12 cellular contexts compared by ENCODE assay signal in genomic region chr15:101176625-101177024, GRCh38.
DNase-seq lines count a peak whose midpoint lies in the region; ATAC-seq, FAIRE-seq and TF ChIP-seq lines count a peak whose summit lies in the region.
"Had no signal": no experiment of that assay in that cellular context is flagged by ENCODE, and none has a peak within 500 bp of the region (broad histone marks: within the 10 kb centered on the region; RNA-seq: fewer than 3 reads in every experiment).

No MANE protein-coding gene starts in this region.

- no peak for TF ChIP-seq POLR2A in GM12878 (IDR thresholded peaks at IDR 0.05; ENCODE audit: low read depth, low read length)
- TF ChIP-seq POLR2A in suprapubic skin (IDR thresholded peaks at IDR 0.05): no peak

- no peak for FAIRE-seq in GM12878 (lab: Jason Lieb, UNC)
- FAIRE-seq: A204.1 had no signal

- 83% methylated on average over 5 of the region's 5 CpGs for WGBS in GM12878 (ENCODE audit: insufficient coverage, insufficient replicate concordance, low lambda C conversion rate, missing lambda C conversion rate)
- WGBS in suprapubic skin: 61% methylated on average over 5 of the region's 5 CpGs

- H3K36me3 ChIP-seq in GM12878 (ENCODE audit: control insufficient read depth in 2 of 2, insufficient read depth in 2 of 2, low read length in 1 of 2) (peaks cover 7 to 18% of the 10 kb centered on the region in 2 experiments), right atrium auricular region (peaks cover 28% of the 10 kb centered on the region), suprapubic skin (peaks cover 12% of the 10 kb centered on the region)

- H3K79me2 ChIP-seq in GM12878 (ENCODE audit: control insufficient read depth, insufficient read depth, low read length): peaks cover 3% of the 10 kb centered on the region; the same call in 1 of the 2 replicates

- no peaks in the 10 kb centered on the region for H4K20me1 ChIP-seq in GM12878 (ENCODE audit: control insufficient read depth, insufficient read depth)

- DNase-seq in activated CD4-positive, alpha-beta T cell treated with anti-CD3 and anti-CD28 coated beads, Interleukin-2, amount 10 ng/mL, durations not matched to agents 24 days and 14 days: no peak
- no peak for DNase-seq in activated CD4-positive, alpha-beta T cell treated with anti-CD3 and anti-CD28 coated beads, Interleukin-2, amount 50 U/mL, for 1 hour
- no peak for DNase-seq in GM12878 (ENCODE audit: low read depth, low spot score)
- no peak for DNase-seq in right atrium auricular region (ENCODE audit: low spot score)
- peak in 1 of 2 donors; percentile 49 for DNase-seq in suprapubic skin (ENCODE audit: low spot score in 2 of 2)
- no peak for DNase-seq in NCI-H2081 treated with DMSO at 0.1 percent for 48 hours (lab: John Stamatoyannopoulos, UW)
- DNase-seq: activated CD4-positive, alpha-beta T cell treated with anti-CD3 and anti-CD28 coated beads for 4 hours; NCI-H2029 treated with DMSO at 0.1 percent for 48 hours; SHP77 had no signal

- no peak for TF ChIP-seq EP300 in GM12878 (IDR thresholded peaks at IDR 0.05; ENCODE audit: borderline replicate concordance in 1 of 2, control insufficient read depth in 1 of 2, low read depth in 2 of 2, low read length in 2 of 2)
- no peak for TF ChIP-seq EP300 in suprapubic skin (IDR thresholded peaks at IDR 0.05)

- H3K9me3 ChIP-seq in GM12878 (replicated peaks; ENCODE audit: control insufficient read depth, insufficient read depth, low read length): no peaks in the 10 kb centered on the region; the same call in 2 of the 3 replicates
- no peaks in the 10 kb centered on the region for H3K9me3 ChIP-seq in right atrium auricular region
- H3K9me3 ChIP-seq in suprapubic skin: no peaks in the 10 kb centered on the region

- no peaks in the 10 kb centered on the region for H3K27me3 Mint-ChIP-seq in activated CD4-positive, alpha-beta T cell treated with anti-CD3 and anti-CD28 coated beads, Interleukin-2, amount 10 ng/mL, durations not matched to agents 24 days and 14 days

- no peak for ATAC-seq in GM12878
- no peak for ATAC-seq in GM18519 (IDR thresholded peaks at IDR 0.05; ENCODE audit: low FRiP score, unreplicated experiment)
- no peak for ATAC-seq in HG03442 (IDR thresholded peaks at IDR 0.05; ENCODE audit: unreplicated experiment)

- H3K27me3 ChIP-seq in GM12878 (replicated peaks in 1 of 2; ENCODE audit: control insufficient read depth in 2 of 2, insufficient read depth in 2 of 2, low read length in 1 of 2) (no peaks in the 10 kb centered on the region), right atrium auricular region (no peaks in the 10 kb centered on the region), suprapubic skin (no peaks in the 10 kb centered on the region)

- H3K27ac ChIP-seq in GM12878 (ENCODE audit: control insufficient read depth, insufficient read depth): no peak overlapping the region
- H3K27ac ChIP-seq in right atrium auricular region: peak overlapping the region; percentile 49 to 54
- H3K27ac ChIP-seq in suprapubic skin: peak overlapping the region; percentile 27

- H3K9ac ChIP-seq in GM12878 (ENCODE audit: control insufficient read depth, insufficient read depth, low read length): no peak overlapping the region

- in situ Hi-C loops in GM12878 (cut with MboI): no loop called here

- SMC1A ChIA-PET in GM12878 (lab: Charles Lee; ENCODE audit: uncharacterized antibody, unreplicated experiment): interaction anchor here (1.3 to 1.4 kb wide), 2 partner anchors 10 to 16 kb away, joined by 3 to 4 read pairs; no protein-coding TSS in a partner anchor

- no peak overlapping the region for H3K4me2 ChIP-seq in GM12878 (ENCODE audit: control insufficient read depth, insufficient read depth)

- H3K4me3 ChIP-seq in GM12878: no peak overlapping the region
- H3K4me3 ChIP-seq in right atrium auricular region: no peak overlapping the region
- H3K4me3 ChIP-seq in suprapubic skin: no peak overlapping the region

- RAD21 ChIA-PET in GM12878 (lab: Charles Lee; ENCODE audit: unreplicated experiment): interaction anchor here (1.2 kb wide), 2 partner anchors 10 to 87 kb away, joined by 3 read pairs; no protein-coding TSS in a partner anchor

- TF ChIP-seq CTCF in GM12878 (IDR thresholded peaks at IDR 0.05 in 2 of 3, conservative IDR thresholded peaks at IDR 0.05 in 1 of 3; ENCODE audit: control insufficient read depth in 2 of 3, extremely low read depth in 1 of 3, insufficient read depth in 1 of 3, low read depth in 3 of 3, low read length in 3 of 3) (no peak), right atrium auricular region (IDR thresholded peaks at IDR 0.05) (no peak), suprapubic skin (IDR thresholded peaks at IDR 0.05) (no peak)

- TF ChIP-seq RAD21 in GM12878 (IDR thresholded peaks at IDR 0.05; ENCODE audit: insufficient read depth, low read depth, low read length): no peak

- peaks cover 4% of the 10 kb centered on the region; the same call in 1 of the 2 replicates for H3K4me1 ChIP-seq in GM12878 (ENCODE audit: control insufficient read depth, insufficient read depth, low read length)
- peaks cover 0 to 33% of the 10 kb centered on the region in 2 donors for H3K4me1 ChIP-seq in right atrium auricular region
- peaks cover 83% of the 10 kb centered on the region for H3K4me1 ChIP-seq in suprapubic skin

- peaks cover 54% of the 10 kb centered on the region for H3K4me1 Mint-ChIP-seq in activated CD4-positive, alpha-beta T cell treated with anti-CD3 and anti-CD28 coated beads, Interleukin-2, amount 10 ng/mL, durations not matched to agents 24 days and 14 days

- intact Hi-C loops in activated CD4-positive, alpha-beta T cell treated with anti-CD3 and anti-CD28 coated beads, Interleukin-2, amount 10 ng/mL, durations not matched to agents 24 days and 14 days (cut with micrococcal nuclease): no loop called here
- intact Hi-C loops in GM12878 (cut with micrococcal nuclease; ENCODE audit: unreplicated experiment): no loop called here

- CTCF ChIA-PET in GM12878 (lab: Yijun Ruan, JAX): interaction anchor here (0.7 to 1.3 kb wide), 4 partner anchors 9 to 82 kb away, joined by 3 to 4 read pairs (median 3); no protein-coding TSS in a partner anchor

- peak overlapping the region; percentile 29 for H3K27ac Mint-ChIP-seq in activated CD4-positive, alpha-beta T cell treated with anti-CD3 and anti-CD28 coated beads, Interleukin-2, amount 10 ng/mL, durations not matched to agents 24 days and 14 days

- H3K9me3 Mint-ChIP-seq in activated CD4-positive, alpha-beta T cell treated with anti-CD3 and anti-CD28 coated beads, Interleukin-2, amount 10 ng/mL, durations not matched to agents 24 days and 14 days: no peaks in the 10 kb centered on the region

- POLR2A ChIA-PET in GM12878 (lab: Charles Lee): no interaction called here

- no peak overlapping the region for H2AFZ ChIP-seq in GM12878 (ENCODE audit: control insufficient read depth, low read depth, low read length)

- peaks cover 70% of the 10 kb centered on the region for H3K36me3 Mint-ChIP-seq in activated CD4-positive, alpha-beta T cell treated with anti-CD3 and anti-CD28 coated beads, Interleukin-2, amount 10 ng/mL, durations not matched to agents 24 days and 14 days (ENCODE audit: low read depth)

- BruUV-seq in GM12878 (replicated peaks; lab: Mats Ljungman, UMichigan): TSS peak; percentile 43

- H3K4me3 Mint-ChIP-seq in activated CD4-positive, alpha-beta T cell treated with anti-CD3 and anti-CD28 coated beads, Interleukin-2, amount 10 ng/mL, durations not matched to agents 24 days and 14 days: no peak overlapping the region

TF ChIP-seq in GM12878, 131 proteins besides CTCF, POLR2A, EP300 and RAD21 (continues in another document):
- TF ChIP-seq CHD4 (IDR thresholded peaks at IDR 0.05) (no peak), SRF (IDR thresholded peaks at IDR 0.05; ENCODE audit: low read depth in 2 of 2, low read length in 2 of 2) (no peak), YBX1 (IDR thresholded peaks at IDR 0.05) (no peak), TAF1 (IDR thresholded peaks at IDR 0.05; ENCODE audit: borderline replicate concordance, low read depth, low read length) (no peak), CHD2 (IDR thresholded peaks at IDR 0.05; ENCODE audit: borderline replicate concordance, low read depth, low read length) (no peak), PBX3 (IDR thresholded peaks at IDR 0.05; ENCODE audit: insufficient replicate concordance, low read depth, low read length) (no peak), YY1 (IDR thresholded peaks at IDR 0.05; ENCODE audit: low read depth, low read length) (no peak), RB1 (IDR thresholded peaks at IDR 0.05; ENCODE audit: borderline replicate concordance) (no peak), BCL11A (IDR thresholded peaks at IDR 0.05; ENCODE audit: low read depth, low read length) (no peak), BRCA1 (IDR thresholded peaks at IDR 0.05; ENCODE audit: low read depth, low read length) (no peak), JUND (IDR thresholded peaks at IDR 0.05; ENCODE audit: low read depth, low read length) (no peak), IKZF1 (conservative IDR thresholded peaks at IDR 0.05) (no peak), HSF1 (IDR thresholded peaks at IDR 0.05; ENCODE audit: low read depth, low read length) (no peak), PAX5 (IDR thresholded peaks at IDR 0.05; ENCODE audit: borderline replicate concordance, low read depth, low read length) (no peak), SIX5 (IDR thresholded peaks at IDR 0.05; ENCODE audit: low read depth, low read length, severe bottlenecking) (no peak), TBL1XR1 (IDR thresholded peaks at IDR 0.05; ENCODE audit: low read depth, low read length) (no peak)
